1 cellular context compared by ENCODE assay signal in the genomic region with DNA sequence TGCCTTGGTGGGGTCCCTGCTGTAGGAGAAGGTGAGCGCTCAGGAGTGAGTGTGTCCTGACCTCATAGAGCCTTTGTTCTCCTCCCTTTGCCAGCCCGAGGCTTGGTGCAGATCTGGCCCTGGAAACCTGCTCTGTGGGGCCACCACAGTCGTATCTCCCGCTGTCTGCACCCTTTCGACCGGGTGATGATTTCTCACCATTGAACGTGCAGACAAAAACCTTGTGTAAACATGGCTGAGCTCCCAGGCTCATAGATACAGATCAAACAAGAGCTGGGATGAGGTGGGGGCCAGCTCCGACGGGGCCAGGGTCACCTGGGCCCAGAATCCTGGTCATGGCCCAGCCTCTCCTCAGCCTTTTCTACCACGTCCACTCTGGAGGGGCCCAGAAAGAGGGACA.
TF ChIP-seq lines count a peak whose summit lies in the region.

No MANE protein-coding gene starts in this region.

TF ChIP-seq in HepG2, 621 proteins besides CTCF, POLR2A, EP300 and RAD21 (continued from another document and continues in another):
- TF ChIP-seq MAX (IDR thresholded peaks at IDR 0.05): peak; percentile 13; the same call in 1 of the 2 replicates
- no peak for TF ChIP-seq TMF1 (CRISPR knock-in tag; IDR thresholded peaks at IDR 0.05; ENCODE audit: low read depth)
- peak; percentile 97 for TF ChIP-seq PITX1 (CRISPR knock-in tag; IDR thresholded peaks at IDR 0.05)
- peak; percentile 69; the same call in 1 of the 2 replicates for TF ChIP-seq E2F5 (CRISPR knock-in tag; conservative IDR thresholded peaks at IDR 0.05)
- peak; percentile 88; the same call in 1 of the 2 replicates for TF ChIP-seq RERE (CRISPR knock-in tag; IDR thresholded peaks at IDR 0.05; ENCODE audit: low read depth)
- TF ChIP-seq ZNF121 (CRISPR knock-in tag; IDR thresholded peaks at IDR 0.05): peak; percentile 37; the same call in 1 of the 2 replicates
- TF ChIP-seq NR2F6 (IDR thresholded peaks at IDR 0.05): peak; percentile 73; the same call in 1 of the 2 replicates
- peak; percentile 81; the same call in 1 of the 2 replicates for TF ChIP-seq NR2F6 (CRISPR knock-in tag; IDR thresholded peaks at IDR 0.05)
- TF ChIP-seq SIX4 (CRISPR knock-in tag; IDR thresholded peaks at IDR 0.05): 0 out of 2 replicates have a peak, but pooled peaks have one; percentile 28
- TF ChIP-seq HDAC1 (CRISPR knock-in tag; IDR thresholded peaks at IDR 0.05): peak; percentile 66
- TF ChIP-seq, protein P1, sequence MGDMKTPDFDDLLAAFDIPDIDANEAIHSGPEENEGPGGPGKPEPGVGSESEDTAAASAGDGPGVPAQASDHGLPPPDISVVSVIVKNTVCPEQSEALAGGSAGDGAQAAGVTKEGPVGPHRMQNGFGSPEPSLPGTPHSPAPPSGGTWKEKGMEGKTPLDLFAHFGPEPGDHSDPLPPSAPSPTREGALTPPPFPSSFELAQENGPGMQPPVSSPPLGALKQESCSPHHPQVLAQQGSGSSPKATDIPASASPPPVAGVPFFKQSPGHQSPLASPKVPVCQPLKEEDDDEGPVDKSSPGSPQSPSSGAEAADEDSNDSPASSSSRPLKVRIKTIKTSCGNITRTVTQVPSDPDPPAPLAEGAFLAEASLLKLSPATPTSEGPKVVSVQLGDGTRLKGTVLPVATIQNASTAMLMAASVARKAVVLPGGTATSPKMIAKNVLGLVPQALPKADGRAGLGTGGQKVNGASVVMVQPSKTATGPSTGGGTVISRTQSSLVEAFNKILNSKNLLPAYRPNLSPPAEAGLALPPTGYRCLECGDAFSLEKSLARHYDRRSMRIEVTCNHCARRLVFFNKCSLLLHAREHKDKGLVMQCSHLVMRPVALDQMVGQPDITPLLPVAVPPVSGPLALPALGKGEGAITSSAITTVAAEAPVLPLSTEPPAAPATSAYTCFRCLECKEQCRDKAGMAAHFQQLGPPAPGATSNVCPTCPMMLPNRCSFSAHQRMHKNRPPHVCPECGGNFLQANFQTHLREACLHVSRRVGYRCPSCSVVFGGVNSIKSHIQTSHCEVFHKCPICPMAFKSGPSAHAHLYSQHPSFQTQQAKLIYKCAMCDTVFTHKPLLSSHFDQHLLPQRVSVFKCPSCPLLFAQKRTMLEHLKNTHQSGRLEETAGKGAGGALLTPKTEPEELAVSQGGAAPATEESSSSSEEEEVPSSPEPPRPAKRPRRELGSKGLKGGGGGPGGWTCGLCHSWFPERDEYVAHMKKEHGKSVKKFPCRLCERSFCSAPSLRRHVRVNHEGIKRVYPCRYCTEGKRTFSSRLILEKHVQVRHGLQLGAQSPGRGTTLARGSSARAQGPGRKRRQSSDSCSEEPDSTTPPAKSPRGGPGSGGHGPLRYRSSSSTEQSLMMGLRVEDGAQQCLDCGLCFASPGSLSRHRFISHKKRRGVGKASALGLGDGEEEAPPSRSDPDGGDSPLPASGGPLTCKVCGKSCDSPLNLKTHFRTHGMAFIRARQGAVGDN (CRISPR knock-in tag; IDR thresholded peaks at IDR 0.05): peak; percentile 20; the same call in 1 of the 2 replicates
- TF ChIP-seq PATZ1 (CRISPR knock-in tag; IDR thresholded peaks at IDR 0.05): peak; percentile 89
- peak; percentile 38; the same call in 1 of the 2 replicates for TF ChIP-seq ZNF777 (CRISPR knock-in tag; IDR thresholded peaks at IDR 0.05)
- peak; percentile 36; the same call in 1 of the 2 replicates for TF ChIP-seq YEATS4 (CRISPR knock-in tag; IDR thresholded peaks at IDR 0.05; ENCODE audit: borderline replicate concordance)
- TF ChIP-seq ZFX (CRISPR knock-in tag; IDR thresholded peaks at IDR 0.05; ENCODE audit: low read depth): peak; percentile 35; the same call in 1 of the 2 replicates
- TF ChIP-seq NFE2L2 (IDR thresholded peaks at IDR 0.05; ENCODE audit: low read length): no peak
- peak; percentile 26; the same call in 1 of the 2 replicates for TF ChIP-seq SAP130 (CRISPR knock-in tag; IDR thresholded peaks at IDR 0.05; ENCODE audit: low read depth)
- peak; percentile 74 for TF ChIP-seq BHLHE40 (IDR thresholded peaks at IDR 0.05; ENCODE audit: low read length)
- no peak for TF ChIP-seq LCORL (IDR thresholded peaks at IDR 0.05)
- TF ChIP-seq LCORL (CRISPR knock-in tag; IDR thresholded peaks at IDR 0.05): peak; percentile 48; the same call in 1 of the 2 replicates
- TF ChIP-seq TBX2 (CRISPR knock-in tag; IDR thresholded peaks at IDR 0.05; ENCODE audit: borderline replicate concordance): peak; percentile 98
- no peak for TF ChIP-seq KLF6 (CRISPR knock-in tag; IDR thresholded peaks at IDR 0.05)
- no peak for TF ChIP-seq AHR (CRISPR knock-in tag; IDR thresholded peaks at IDR 0.05)
- TF ChIP-seq TCF7L2 (IDR thresholded peaks at IDR 0.05; ENCODE audit: low read depth, low read length): no peak
- TF ChIP-seq HNF4A (CRISPR knock-in tag; IDR thresholded peaks at IDR 0.05): peak; percentile 58
- TF ChIP-seq, protein P2, sequence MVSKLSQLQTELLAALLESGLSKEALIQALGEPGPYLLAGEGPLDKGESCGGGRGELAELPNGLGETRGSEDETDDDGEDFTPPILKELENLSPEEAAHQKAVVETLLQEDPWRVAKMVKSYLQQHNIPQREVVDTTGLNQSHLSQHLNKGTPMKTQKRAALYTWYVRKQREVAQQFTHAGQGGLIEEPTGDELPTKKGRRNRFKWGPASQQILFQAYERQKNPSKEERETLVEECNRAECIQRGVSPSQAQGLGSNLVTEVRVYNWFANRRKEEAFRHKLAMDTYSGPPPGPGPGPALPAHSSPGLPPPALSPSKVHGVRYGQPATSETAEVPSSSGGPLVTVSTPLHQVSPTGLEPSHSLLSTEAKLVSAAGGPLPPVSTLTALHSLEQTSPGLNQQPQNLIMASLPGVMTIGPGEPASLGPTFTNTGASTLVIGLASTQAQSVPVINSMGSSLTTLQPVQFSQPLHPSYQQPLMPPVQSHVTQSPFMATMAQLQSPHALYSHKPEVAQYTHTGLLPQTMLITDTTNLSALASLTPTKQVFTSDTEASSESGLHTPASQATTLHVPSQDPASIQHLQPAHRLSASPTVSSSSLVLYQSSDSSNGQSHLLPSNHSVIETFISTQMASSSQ (IDR thresholded peaks at IDR 0.05; ENCODE audit: low read depth): 0 out of 2 replicates have a peak, but pooled peaks have one; percentile 14
- TF ChIP-seq, protein P2 (CRISPR knock-in tag; IDR thresholded peaks at IDR 0.05; ENCODE audit: borderline replicate concordance): no peak; the same call in 1 of the 2 replicates
- TF ChIP-seq ZBTB7B (CRISPR knock-in tag; IDR thresholded peaks at IDR 0.05): peak; percentile 58; the same call in 1 of the 2 replicates
- TF ChIP-seq, protein P3, sequence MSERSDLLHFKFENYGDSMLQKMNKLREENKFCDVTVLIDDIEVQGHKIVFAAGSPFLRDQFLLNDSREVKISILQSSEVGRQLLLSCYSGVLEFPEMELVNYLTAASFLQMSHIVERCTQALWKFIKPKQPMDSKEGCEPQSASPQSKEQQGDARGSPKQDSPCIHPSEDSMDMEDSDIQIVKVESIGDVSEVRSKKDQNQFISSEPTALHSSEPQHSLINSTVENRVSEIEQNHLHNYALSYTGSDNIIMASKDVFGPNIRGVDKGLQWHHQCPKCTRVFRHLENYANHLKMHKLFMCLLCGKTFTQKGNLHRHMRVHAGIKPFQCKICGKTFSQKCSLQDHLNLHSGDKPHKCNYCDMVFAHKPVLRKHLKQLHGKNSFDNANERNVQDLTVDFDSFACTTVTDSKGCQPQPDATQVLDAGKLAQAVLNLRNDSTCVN (CRISPR knock-in tag; IDR thresholded peaks at IDR 0.05; ENCODE audit: borderline replicate concordance): no peak
- peak; percentile 50; the same call in 1 of the 2 replicates for TF ChIP-seq ARID4A (CRISPR knock-in tag; IDR thresholded peaks at IDR 0.05; ENCODE audit: borderline replicate concordance)
- no peak for TF ChIP-seq ZBTB3 (CRISPR knock-in tag; IDR thresholded peaks at IDR 0.05; ENCODE audit: borderline replicate concordance, low read depth)
